Comparison of ENCODE assay signal across 8 cellular contexts in genomic region chr3:195863121-195864061, GRCh38. TPM values are rescaled to one million over a fixed set of nuclear protein-coding genes. Genes with fewer than 3 reads are reported as not detected.
DNase-seq lines count a peak whose midpoint lies in the region; ATAC-seq lines count a peak whose summit lies in the region.

No MANE protein-coding gene starts in this region.

- peak; percentile 75 for ATAC-seq in GM21381 (IDR thresholded peaks at IDR 0.05; ENCODE audit: unreplicated experiment)
- ATAC-seq in GM19035 (IDR thresholded peaks at IDR 0.05; ENCODE audit: unreplicated experiment): no peak

- no peak overlapping the region for H3K4me3 Mint-ChIP-seq in activated CD4-positive, alpha-beta memory T cell treated with anti-CD3 and anti-CD28 coated beads, Interleukin-2, amount 10 ng/mL, durations not matched to agents 7 days and 5 days

- CTCF ChIA-PET in activated CD4-positive, alpha-beta memory T cell treated with anti-CD3 and anti-CD28 coated beads, Interleukin-2, amount 10 ng/mL, durations not matched to agents 7 days and 5 days (lab: Charles Lee): interaction anchor here (0.8 to 1.6 kb wide), 6 partner anchors 28 to 264 kb away, joined by 3 to 11 read pairs (median 4); partner anchors contain the start of gene TNK2

- peaks cover 5% of the 10 kb centered on the region for H3K27me3 Mint-ChIP-seq in activated CD4-positive, alpha-beta memory T cell treated with anti-CD3 and anti-CD28 coated beads, Interleukin-2, amount 10 ng/mL, durations not matched to agents 7 days and 5 days

- H3K9me3 Mint-ChIP-seq in activated CD4-positive, alpha-beta memory T cell treated with anti-CD3 and anti-CD28 coated beads, Interleukin-2, amount 10 ng/mL, durations not matched to agents 7 days and 5 days: no peaks in the 10 kb centered on the region

- no peak overlapping the region for H3K27ac Mint-ChIP-seq in activated CD4-positive, alpha-beta memory T cell treated with anti-CD3 and anti-CD28 coated beads, Interleukin-2, amount 10 ng/mL, durations not matched to agents 7 days and 5 days

- POLR2A ChIA-PET in activated CD4-positive, alpha-beta memory T cell treated with anti-CD3 and anti-CD28 coated beads, Interleukin-2, amount 10 ng/mL, durations not matched to agents 7 days and 5 days (lab: Charles Lee): interaction anchor here (1.0 to 1.5 kb wide), 2 partner anchors 31 to 45 kb away, joined by 4 read pairs; partner anchors contain the start of gene TNK2

- peaks cover 6% of the 10 kb centered on the region for H3K4me1 Mint-ChIP-seq in activated CD4-positive, alpha-beta memory T cell treated with anti-CD3 and anti-CD28 coated beads, Interleukin-2, amount 10 ng/mL, durations not matched to agents 7 days and 5 days

- H3K36me3 Mint-ChIP-seq in activated CD4-positive, alpha-beta memory T cell treated with anti-CD3 and anti-CD28 coated beads, Interleukin-2, amount 10 ng/mL, durations not matched to agents 7 days and 5 days (ENCODE audit: low read depth): peaks cover 9% of the 10 kb centered on the region

- DNase-seq in AG08395 (ENCODE audit: low spot score) (peak; percentile 93), NCI-H510A treated with DMSO at 0.1 percent for 48 hours (lab: John Stamatoyannopoulos, UW) (peak; percentile 37), ecto neural progenitor cell (ENCODE audit: low spot score) (peak; percentile 89), medulla oblongata (ENCODE audit: extremely low spot score) (peak; percentile 94)
- DNase-seq in activated CD4-positive, alpha-beta memory T cell treated with anti-CD3 and anti-CD28 coated beads, Interleukin-2, amount 10 ng/mL, durations not matched to agents 7 days and 5 days: peak; percentile 65
- DNase-seq in stimulated activated CD4-positive, alpha-beta T cell treated with anti-CD3 and anti-CD28 coated beads, TNF-alpha, amount 100 ng/mL, for 48 hours (ENCODE audit: low read depth in 3 of 3): peak; percentile 54 to 65 (median 55)

RNA-seq across cellular contexts. Expression of gene TNK2, which starts 45.0 kb away (rescaled TPM):
- total RNA-seq in activated CD4-positive, alpha-beta memory T cell treated with anti-CD3 and anti-CD28 coated beads, Interleukin-2, amount 10 ng/mL, durations not matched to agents 7 days and 5 days: 100 to 1,000 TPM; 113 to 115 TPM

RNA-seq across cellular contexts. Expression of gene MUC4, which starts 51.7 kb away (rescaled TPM):
- under 1 TPM; 0.08 to 0.15 TPM for total RNA-seq in activated CD4-positive, alpha-beta memory T cell treated with anti-CD3 and anti-CD28 coated beads, Interleukin-2, amount 10 ng/mL, durations not matched to agents 7 days and 5 days

Comparison
In these comparisons a context has a peak if more than half of its experiments do, and no peak if none do; other contexts are left out.
1. DNase-seq: peak in every context shown above with its lines; median percentile 94 in medulla oblongata; 93 in AG08395; 89 in ecto neural progenitor cell; 65 in activated CD4-positive, alpha-beta memory T cell treated with anti-CD3 and anti-CD28 coated beads, Interleukin-2, amount 10 ng/mL, durations not matched to agents 7 days and 5 days; 55 in stimulated activated CD4-positive, alpha-beta T cell treated with anti-CD3 and anti-CD28 coated beads, TNF-alpha, amount 100 ng/mL, for 48 hours; 37 in NCI-H510A treated with DMSO at 0.1 percent for 48 hours.